In the genomic region with DNA sequence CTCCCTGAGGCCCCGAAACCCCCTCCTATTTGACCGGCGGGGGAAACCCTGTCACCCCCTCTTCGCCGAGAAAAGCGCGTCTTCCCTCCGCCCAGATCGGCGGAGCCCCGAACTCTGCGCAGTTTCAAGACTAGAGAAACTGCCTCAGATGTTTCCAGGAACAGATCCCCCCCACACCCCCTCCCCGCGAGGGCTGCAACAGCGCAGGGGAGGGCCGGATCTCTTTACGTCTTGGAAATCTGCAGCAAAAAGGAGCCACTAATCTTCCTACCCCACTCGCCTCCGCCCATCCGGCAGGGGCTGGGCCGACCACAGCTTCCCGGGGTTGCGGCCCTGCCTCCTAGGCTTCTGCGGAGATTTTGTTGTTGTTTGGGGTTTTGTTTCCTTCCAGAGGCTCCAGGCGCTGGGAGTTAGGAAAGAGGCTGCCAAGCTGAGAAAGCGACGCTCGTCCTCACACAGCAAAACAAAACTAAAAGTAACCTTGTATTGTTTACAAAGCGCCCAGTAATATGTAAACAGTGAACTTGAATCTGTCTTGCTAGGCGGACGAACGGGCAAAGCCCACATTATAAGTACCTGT, we compare ENCODE assay signal across 8 cellular contexts. TPM values are rescaled to one million over a fixed set of nuclear protein-coding genes. Genes with fewer than 3 reads are reported as not detected.
A peak's percentile ranks its signal among the peaks of the same experiment; 100 is the strongest.
DNase-seq lines count a peak whose midpoint lies in the region; ATAC-seq and TF ChIP-seq lines count a peak whose summit lies in the region.

No MANE protein-coding gene starts in this region.

- H3K27ac ChIP-seq in HUES48 (ENCODE audit: low read depth, low read length) (peak overlapping the region; percentile 84), mucosa of rectum (ENCODE audit: low read depth in 2 of 2, low read length in 2 of 2) (no peak overlapping the region), stomach (no peak overlapping the region)

- TF ChIP-seq EP300 in stomach (IDR thresholded peaks at IDR 0.05), result no peak

- H3K4me1 ChIP-seq in HUES48 (ENCODE audit: control insufficient read depth, insufficient read depth, low read length) (peaks cover 62% of the 10 kb centered on the region), mucosa of rectum (ENCODE audit: control insufficient read depth in 2 of 2, insufficient read depth in 2 of 2, low read length in 2 of 2) (peaks cover 17 to 26% of the 10 kb centered on the region in 2 donors), stomach (peaks cover 26 to 40% (median 37%) of the 10 kb centered on the region in 4 donors)

- peak; percentile 73 for DNase-seq in 8988T
- no peak for DNase-seq in stomach
- no peak for DNase-seq in NCI-H2171 treated with DMSO at 0.1 percent for 48 hours (lab: John Stamatoyannopoulos, UW)

- H3K27me3 Mint-ChIP-seq in dendritic cell treated with granulocyte-macrophage colony-stimulating factor and Interleukin-4, amounts not matched to agents 40 ng/mL and 50 ng/mL, for 4 days, result peaks cover 95% of the 10 kb centered on the region

- peak overlapping the region; percentile 74 for H3K27ac Mint-ChIP-seq in dendritic cell treated with granulocyte-macrophage colony-stimulating factor and Interleukin-4, amounts not matched to agents 40 ng/mL and 50 ng/mL, for 4 days

- peaks cover 33% of the 10 kb centered on the region for H3K4me1 Mint-ChIP-seq in dendritic cell treated with granulocyte-macrophage colony-stimulating factor and Interleukin-4, amounts not matched to agents 40 ng/mL and 50 ng/mL, for 4 days (ENCODE audit: low read depth)

- H3K36me3 ChIP-seq in HUES48 (ENCODE audit: control insufficient read depth, insufficient read depth, low read length) (no peaks in the 10 kb centered on the region), mucosa of rectum (ENCODE audit: control insufficient read depth in 2 of 2, insufficient read depth in 2 of 2, low read length in 2 of 2) (no peaks in the 10 kb centered on the region), stomach (no peaks in the 10 kb centered on the region)

- H3K4me3 Mint-ChIP-seq in dendritic cell treated with granulocyte-macrophage colony-stimulating factor and Interleukin-4, amounts not matched to agents 40 ng/mL and 50 ng/mL, for 4 days, result peak overlapping the region; percentile 80

- peaks cover 50% of the 10 kb centered on the region for H3K27me3 ChIP-seq in HUES48 (ENCODE audit: control insufficient read depth, insufficient read depth, low read length)
- H3K27me3 ChIP-seq in mucosa of rectum (ENCODE audit: control insufficient read depth in 2 of 2, insufficient read depth in 2 of 2, low read length in 2 of 2), result peaks cover 81 to 84% of the 10 kb centered on the region in 2 donors
- H3K27me3 ChIP-seq in stomach, result peaks cover 36 to 100% (median 98%) of the 10 kb centered on the region in 3 donors

- no peak overlapping the region for H3K9ac ChIP-seq in HUES48 (ENCODE audit: low read depth, low read length)
- H3K9ac ChIP-seq in mucosa of rectum (ENCODE audit: low read depth in 1 of 2, low read length in 2 of 2), result peak overlapping the region; percentile 9

- H3K9me3 Mint-ChIP-seq in dendritic cell treated with granulocyte-macrophage colony-stimulating factor and Interleukin-4, amounts not matched to agents 40 ng/mL and 50 ng/mL, for 4 days, result no peaks in the 10 kb centered on the region

- peaks cover 7% of the 10 kb centered on the region for H3K36me3 Mint-ChIP-seq in dendritic cell treated with granulocyte-macrophage colony-stimulating factor and Interleukin-4, amounts not matched to agents 40 ng/mL and 50 ng/mL, for 4 days (ENCODE audit: low read depth)

- intact Hi-C loops in dendritic cell treated with granulocyte-macrophage colony-stimulating factor and Interleukin-4, amounts not matched to agents 40 ng/mL and 50 ng/mL, for 4 days (cut with micrococcal nuclease), result no loop called here
- intact Hi-C loops in stomach (cut with DNase I; ENCODE audit: low total_unique reads), result no loop called here

- ATAC-seq in GM18867 (IDR thresholded peaks at IDR 0.05; ENCODE audit: unreplicated experiment), result peak; percentile 79

- H3K4me3 ChIP-seq in HUES48 (ENCODE audit: low read depth, low read length), result peak overlapping the region; percentile 72
- H3K4me3 ChIP-seq in WI38 (ENCODE audit: low read depth, low read length), result peak overlapping the region; percentile 56
- peak overlapping the region; percentile 59 to 74 for H3K4me3 ChIP-seq in mucosa of rectum (ENCODE audit: low read length in 2 of 2)
- peak overlapping the region; percentile 39 to 61 (median 52) for H3K4me3 ChIP-seq in stomach

- TF ChIP-seq CTCF in WI38 (IDR thresholded peaks at IDR 0.05; ENCODE audit: low read depth, low read length) (no peak), stomach (IDR thresholded peaks at IDR 0.05) (no peak)

- 1 to 2% (median 1%) methylated on average over 18 to 32 of the region's 32 CpGs for WGBS in stomach, 5 donors

- no peak for TF ChIP-seq POLR2A in stomach (IDR thresholded peaks at IDR 0.05)

- H3K9me3 ChIP-seq in HUES48 (ENCODE audit: control insufficient read depth, insufficient read depth, low read length) (no peaks in the 10 kb centered on the region), mucosa of rectum (ENCODE audit: control insufficient read depth in 2 of 2, low read length in 2 of 2) (no peaks in the 10 kb centered on the region), stomach (peaks cover 0 to 24% (median 4%) of the 10 kb centered on the region in 4 donors)

RNA-seq across cellular contexts. Expression of a gene that starts 2.2 kb away (rescaled TPM):
- total RNA-seq in stomach, result not detected
- not detected for polyA plus RNA-seq in stomach
